ENCODE assay signal across 25 cellular contexts in genomic region chr13:19074519-19074918, GRCh38.
"Had no signal": no experiment of that assay in that cellular context is flagged by ENCODE, and none has a peak within 500 bp of the region (broad histone marks: within the 10 kb centered on the region; RNA-seq: fewer than 3 reads in every experiment).

No MANE protein-coding gene starts in this region.

- H3K4me3 Mint-ChIP-seq: mesothelial cell of epicardium; naive B cell; natural killer cell; nephron progenitor cell; neural progenitor cell; stimulated activated naive B cell treated with anti-CD40 and anti-IgM and Interleukin-4, amounts not matched to agents 10 μg/mL and 1 μg/mL and 100 μg/mL, for 72 hours had no signal

- H3K4me1 Mint-ChIP-seq: mesothelial cell of epicardium; natural killer cell; nephron progenitor cell; neural progenitor cell; stimulated activated naive B cell treated with anti-CD40 and anti-IgM and Interleukin-4, amounts not matched to agents 10 μg/mL and 1 μg/mL and 100 μg/mL, for 72 hours had no signal

- H3K27ac Mint-ChIP-seq: mesothelial cell of epicardium; naive B cell; natural killer cell; nephron progenitor cell; neural progenitor cell; progenitor cell of endocrine pancreas; stimulated activated naive B cell treated with anti-CD40 and anti-IgM and Interleukin-4, amounts not matched to agents 10 μg/mL and 1 μg/mL and 100 μg/mL, for 72 hours had no signal

- H3K79me2 ChIP-seq: parathyroid adenoma had no signal

- H3K4me2 ChIP-seq: neural progenitor cell had no signal

- H3K27me3 Mint-ChIP-seq: naive B cell; progenitor cell of endocrine pancreas; stimulated activated naive B cell treated with anti-CD40 and anti-IgM and Interleukin-4, amounts not matched to agents 10 μg/mL and 1 μg/mL and 100 μg/mL, for 72 hours had no signal

- H3K27me3 ChIP-seq: neural progenitor cell, neutrophil, right atrium auricular region, stomach, testis, thyroid gland, transverse colon, upper lobe of left lung had no signal

- H3K4me3 ChIP-seq: left ventricle myocardium inferior, lung, neural progenitor cell, right atrium auricular region, skin epidermis, stomach, testis, thyroid gland, transverse colon, upper lobe of left lung had no signal

- H3K9me3 ChIP-seq: neutrophil, testis, thyroid gland had no signal

- DNase-seq: left ventricle myocardium inferior; mesendoderm; naive B cell; natural killer cell; nephron progenitor cell; occipital lobe; stimulated activated CD4-positive, alpha-beta T cell treated with anti-CD3 and anti-CD28 coated beads, Interleukin-12 subunit alpha, Interleukin-12 subunit beta, amount 100 ng/mL, for 4 hours; stimulated activated CD4-positive, alpha-beta T cell treated with anti-CD3 and anti-CD28 coated beads, Interleukin-15, amount 100 ng/mL, for 24 hours; stimulated activated CD4-positive, alpha-beta T cell treated with anti-CD3 and anti-CD28 coated beads, Interleukin-2, amount 100 ng/mL, for 24 hours; stimulated activated CD4-positive, alpha-beta T cell treated with anti-CD3 and anti-CD28 coated beads, Interleukin-4, amount 100 ng/mL, for 1 hour; stimulated activated naive B cell treated with anti-CD40 and anti-IgM and Interleukin-4, amounts not matched to agents 10 μg/mL and 1 μg/mL and 100 μg/mL, for 72 hours; stimulated activated naive CD8-positive, alpha-beta T cell treated with anti-CD3 and anti-CD28 coated beads, Interleukin-15, Interleukin-2, amounts not matched to agents 100 U/mL and 50 U/mL, for 24 hours; stomach; testis; thyroid gland; transverse colon; upper lobe of left lung had no signal

- H3K36me3 ChIP-seq: left ventricle myocardium inferior, neural progenitor cell, neutrophil, right atrium auricular region, stomach, thyroid gland, transverse colon, upper lobe of left lung had no signal

- H2AFZ ChIP-seq: neural progenitor cell, parathyroid adenoma had no signal

- H3K4me1 ChIP-seq: left ventricle myocardium inferior, neural progenitor cell, parathyroid adenoma, right atrium auricular region, stomach, testis, thyroid gland, transverse colon, upper lobe of left lung had no signal

- H3K27ac ChIP-seq: left ventricle myocardium inferior, neural progenitor cell, neutrophil, parathyroid adenoma, right atrium auricular region, skin epidermis, stomach, testis, thyroid gland, transverse colon, upper lobe of left lung had no signal

- H3K36me3 Mint-ChIP-seq: natural killer cell; stimulated activated naive B cell treated with anti-CD40 and anti-IgM and Interleukin-4, amounts not matched to agents 10 μg/mL and 1 μg/mL and 100 μg/mL, for 72 hours had no signal

- H3K9ac ChIP-seq: neural progenitor cell, parathyroid adenoma had no signal
